In genomic region chr7:117274951-117275350, GRCh38 we compare ENCODE assay signal across 23 cellular contexts. TPM values are rescaled to one million over a fixed set of nuclear protein-coding genes. Genes with fewer than 3 reads are reported as not detected.
DNase-seq lines count a peak whose midpoint lies in the region; FAIRE-seq and TF ChIP-seq lines count a peak whose summit lies in the region.
"Had no signal": no experiment of that assay in that cellular context is flagged by ENCODE, and none has a peak within 500 bp of the region (broad histone marks: within the 10 kb centered on the region; RNA-seq: fewer than 3 reads in every experiment).

No MANE protein-coding gene starts in this region.

- TF ChIP-seq POLR2A in GM12892 (IDR thresholded peaks at IDR 0.05; ENCODE audit: low read depth, low read length) = no peak
- TF ChIP-seq POLR2A in uterus (IDR thresholded peaks at IDR 0.05) = no peak
- TF ChIP-seq POLR2A in lower leg skin (IDR thresholded peaks at IDR 0.05) = no peak

- 51 to 70% methylated on average over 4 of the region's 4 CpGs for WGBS in lower leg skin, 2 donors

- intact Hi-C loops in uterus (cut with DNase I; ENCODE audit: low total_unique reads) = no loop called here
- intact Hi-C loops in lower leg skin (cut with DNase I; ENCODE audit: low total_unique reads) = no loop called here

- H3K27ac ChIP-seq in uterus = peak overlapping the region; percentile 67 to 77
- H3K27ac ChIP-seq: 22Rv1 had no signal

- H3K36me3 ChIP-seq in uterus = no peaks in the 10 kb centered on the region
- H3K36me3 ChIP-seq: BE2C had no signal

- H3K9me3 ChIP-seq in uterus = no peaks in the 10 kb centered on the region
- H3K9me3 ChIP-seq: BE2C had no signal

- no peaks in the 10 kb centered on the region for H3K4me1 ChIP-seq in uterus
- H3K4me1 ChIP-seq: BE2C had no signal

- FAIRE-seq in GM12892 (lab: Jason Lieb, UNC) (peak; percentile 70), D721Med (lab: Jason Lieb, UNC) (no peak)
- FAIRE-seq: H54, HTR-8/SVneo had no signal

- no peak overlapping the region for H3K4me3 ChIP-seq in fibroblast of mammary gland (ENCODE audit: control insufficient read depth, low read depth, low read length)
- no peak overlapping the region for H3K4me3 ChIP-seq in uterus
- no peak overlapping the region for H3K4me3 ChIP-seq in lower leg skin (ENCODE audit: low read depth, poor library complexity, severe bottlenecking)

- TF ChIP-seq CTCF in fibroblast of mammary gland (conservative IDR thresholded peaks at IDR 0.05; ENCODE audit: control insufficient read depth, insufficient read depth, low read depth, low read length) (no peak), uterus (IDR thresholded peaks at IDR 0.05) (no peak), lower leg skin (IDR thresholded peaks at IDR 0.05) (no peak), D721Med (IDR thresholded peaks at IDR 0.05; ENCODE audit: insufficient read depth, missing control alignments) (no peak)

- DNase-seq in NCI-H2171 treated with DMSO at 0.1 percent for 48 hours (lab: John Stamatoyannopoulos, UW) (peak; percentile 21), NCI-H2171 (lab: John Stamatoyannopoulos, UW) (no peak), GM12892 (ENCODE audit: insufficient read length) (no peak), fibroblast of mammary gland (ENCODE audit: low read depth) (peak; percentile 53), uterus (no peak), lower leg skin (ENCODE audit: low spot score in 2 of 2) (no peak), SHP77 (lab: John Stamatoyannopoulos, UW) (no peak), D721Med (ENCODE audit: insufficient read length, low spot score) (no peak)
- DNase-seq: BE2C; CD4-positive, CD25-positive, alpha-beta regulatory T cell; COR-L47; EL; Karpas-422; NCI-H1417 treated with DMSO at 0.1 percent for 48 hours; NCI-H187 treated with DMSO at 0.1 percent for 48 hours; NCI-H446; SW 1271 had no signal

- no peaks in the 10 kb centered on the region for H3K27me3 ChIP-seq in uterus

RNA-seq across cellular contexts. Expression of gene WNT2, which starts 47.9 kb away (rescaled TPM):
- polyA plus RNA-seq in GM12892 (2012; ENCODE audit: missing spikeins) = 1.2 TPM
- 1 to 10 TPM in 3 of 4 donors, not detected in 1; 1.5 to 8.3 (median 2.3) TPM for total RNA-seq in uterus
- total RNA-seq in lower leg skin = 1 to 10 TPM in 2 of 4 donors, under 1 TPM in 2; 0.69 to 1.5 (median 1.1) TPM
- total RNA-seq: CD4-positive, CD25-positive, alpha-beta regulatory T cell; MCF 10A; SK-MEL-5 had no signal
- polyA plus RNA-seq: CD4-positive, CD25-positive, alpha-beta regulatory T cell; IgD-negative memory B cell had no signal

Comparison
In these comparisons a context has a peak if more than half of its experiments do, and no peak if none do; other contexts are left out.
1. DNase-seq: peak in NCI-H2171 treated with DMSO at 0.1 percent for 48 hours (single experiment) and fibroblast of mammary gland (single experiment); none in NCI-H2171 (single experiment), GM12892 (single experiment), uterus (0 of 2), lower leg skin (0 of 2), SHP77 (0 of 2) and D721Med (single experiment).